ENCODE assay signal across 21 cellular contexts in genomic region chr18:9400197-9400596, GRCh38.
A peak's percentile ranks its signal among the peaks of the same experiment; 100 is the strongest.
DNase-seq lines count a peak whose midpoint lies in the region; ATAC-seq and TF ChIP-seq lines count a peak whose summit lies in the region.
"Had no signal": no experiment of that assay in that cellular context is flagged by ENCODE, and none has a peak within 500 bp of the region (broad histone marks: within the 10 kb centered on the region; RNA-seq: fewer than 3 reads in every experiment).

No MANE protein-coding gene starts in this region.

- in situ Hi-C loops in mammary epithelial cell (cut with MboI; ENCODE audit: low sequenced_read_pairs in 2 of 2), result no loop called here

- peaks cover 4% of the 10 kb centered on the region for H3K4me1 ChIP-seq in mammary epithelial cell (ENCODE audit: insufficient read depth, low read length)
- no peaks in the 10 kb centered on the region for H3K4me1 ChIP-seq in CD8-positive, alpha-beta T cell (ENCODE audit: insufficient read depth, low read length)
- H3K4me1 ChIP-seq in vagina, result no peaks in the 10 kb centered on the region
- H3K4me1 ChIP-seq: Peyer's patch had no signal

- H4K20me1 ChIP-seq in mammary epithelial cell (ENCODE audit: insufficient read depth, low read length), result no peaks in the 10 kb centered on the region

- CTCF ChIA-PET in mammary epithelial cell (lab: Charles Lee; ENCODE audit: low non-redundant PET), result no interaction called here
- CTCF ChIA-PET in CD8-positive, alpha-beta T cell (lab: Charles Lee), result no interaction called here

- no peak overlapping the region for H3K4me3 ChIP-seq in mammary epithelial cell (replicated peaks in 1 of 3; ENCODE audit: insufficient read depth in 1 of 3, low read depth in 2 of 3, low read length in 3 of 3)
- H3K4me3 ChIP-seq in epithelial cell of esophagus (ENCODE audit: low read length), result no peak overlapping the region
- H3K4me3 ChIP-seq in CD8-positive, alpha-beta T cell (ENCODE audit: low read depth, low read length), result no peak overlapping the region
- no peak overlapping the region for H3K4me3 ChIP-seq in vagina
- H3K4me3 ChIP-seq: Peyer's patch, SJSA1 had no signal

- no peaks in the 10 kb centered on the region for H3K9me3 Mint-ChIP-seq in activated naive CD8-positive, alpha-beta T cell treated with anti-CD3 and anti-CD28 coated beads, Interleukin-2, amount 50 U/mL, for 24 hours
- H3K9me3 Mint-ChIP-seq in CD8-positive, alpha-beta T cell, result peaks cover 4% of the 10 kb centered on the region

- no peak for TF ChIP-seq CTCF in mammary epithelial cell (conservative IDR thresholded peaks at IDR 0.05 in 1 of 2, IDR thresholded peaks at IDR 0.05 in 1 of 2; ENCODE audit: extremely low read depth in 1 of 2, insufficient read depth in 1 of 2, low read depth in 1 of 2, low read length in 2 of 2)
- no peak for TF ChIP-seq CTCF in epithelial cell of esophagus (IDR thresholded peaks at IDR 0.05; ENCODE audit: insufficient read depth, low read depth, low read length, missing control alignments)
- no peak for TF ChIP-seq CTCF in CD8-positive, alpha-beta T cell (IDR thresholded peaks at IDR 0.05)
- TF ChIP-seq CTCF in vagina (IDR thresholded peaks at IDR 0.05), result no peak

- H3K36me3 ChIP-seq in mammary epithelial cell (ENCODE audit: insufficient read depth, low read length) (peaks cover 2% of the 10 kb centered on the region), vagina (peaks cover 0 to 8% of the 10 kb centered on the region in 2 donors)
- no peaks in the 10 kb centered on the region for H3K36me3 ChIP-seq in CD8-positive, alpha-beta T cell (ENCODE audit: insufficient read depth, low read length)

- dilution Hi-C loops in mammary epithelial cell (cut with HindIII; ENCODE audit: low sequenced_read_pairs), result no loop called here

- WGBS in mammary epithelial cell (ENCODE audit: low coverage, missing lambda C conversion rate), result 12% methylated on average over 5 of the region's 5 CpGs

- H3K79me2 ChIP-seq in mammary epithelial cell (ENCODE audit: insufficient read depth, low read length), result no peaks in the 10 kb centered on the region

- TF ChIP-seq POLR2A in vagina (IDR thresholded peaks at IDR 0.05), result no peak

- no peak overlapping the region for H3K27ac Mint-ChIP-seq in activated naive CD8-positive, alpha-beta T cell treated with anti-CD3 and anti-CD28 coated beads, Interleukin-2, amount 50 U/mL, for 24 hours
- no peak overlapping the region for H3K27ac Mint-ChIP-seq in CD8-positive, alpha-beta T cell
- H3K27ac Mint-ChIP-seq: B cell, HFFc6 had no signal

- H3K36me3 Mint-ChIP-seq in activated naive CD8-positive, alpha-beta T cell treated with anti-CD3 and anti-CD28 coated beads, Interleukin-2, amount 50 U/mL, for 24 hours (ENCODE audit: low read depth), result peaks cover 14% of the 10 kb centered on the region
- peaks cover 18% of the 10 kb centered on the region for H3K36me3 Mint-ChIP-seq in CD8-positive, alpha-beta T cell

- no peak overlapping the region for H3K4me2 ChIP-seq in mammary epithelial cell (ENCODE audit: insufficient read depth, low read depth, low read length)
- H3K4me2 ChIP-seq: KMS-11 had no signal

- H3K9me3 ChIP-seq in mammary epithelial cell (replicated peaks; ENCODE audit: insufficient read depth, low read length), result no peaks in the 10 kb centered on the region
- no peaks in the 10 kb centered on the region for H3K9me3 ChIP-seq in CD8-positive, alpha-beta T cell (ENCODE audit: low read length)
- no peaks in the 10 kb centered on the region for H3K9me3 ChIP-seq in vagina
- H3K9me3 ChIP-seq: Peyer's patch, SJSA1 had no signal

- DNase-seq in NCI-H1694 treated with DMSO at 0.1 percent for 48 hours (lab: John Stamatoyannopoulos, UW) (peak; percentile 8), NCI-H1694 (lab: John Stamatoyannopoulos, UW) (no peak), mammary epithelial cell (no peak), epithelial cell of esophagus (ENCODE audit: low read depth) (peak; percentile 44), vagina (ENCODE audit: extremely low spot score in 2 of 2) (no peak)
- DNase-seq in NK-92 treated with Interleukin-12 subunit alpha and Interleukin-12 subunit beta, amount 100 ng/mL, for 24 hours (lab: John Stamatoyannopoulos, UW), result no peak
- DNase-seq in activated naive CD8-positive, alpha-beta T cell treated with anti-CD3 and anti-CD28 coated beads, Interleukin-2, amount 50 U/mL, for 24 hours, result no peak
- DNase-seq in CD8-positive, alpha-beta T cell, result no peak
- DNase-seq: COR-L47, GF-D8, HFFc6, NCI-H1048, NCI-H1436, NCI-H2029 treated with DMSO at 0.1 percent for 48 hours, NCI-H2171, NCI-H526, Peyer's patch had no signal

- H3K27me3 Mint-ChIP-seq in activated naive CD8-positive, alpha-beta T cell treated with anti-CD3 and anti-CD28 coated beads, Interleukin-2, amount 50 U/mL, for 24 hours, result no peaks in the 10 kb centered on the region
- H3K27me3 Mint-ChIP-seq in CD8-positive, alpha-beta T cell (ENCODE audit: low read depth), result no peaks in the 10 kb centered on the region
- H3K27me3 Mint-ChIP-seq: B cell had no signal

- intact Hi-C loops in mammary epithelial cell (cut with micrococcal nuclease) (no loop called here), vagina (cut with DNase I) (no loop called here)
- intact Hi-C loops in CD8-positive, alpha-beta T cell (cut with DNase I, micrococcal nuclease), result no loop called here

- no peak overlapping the region for H3K27ac ChIP-seq in mammary epithelial cell (ENCODE audit: insufficient read depth, low read depth, low read length)
- no peak overlapping the region for H3K27ac ChIP-seq in CD8-positive, alpha-beta T cell (ENCODE audit: low read depth, low read length)
- no peak overlapping the region for H3K27ac ChIP-seq in vagina
- H3K27ac ChIP-seq: 22Rv1, KMS-11, Peyer's patch, SJSA1 had no signal

- POLR2A ChIA-PET in CD8-positive, alpha-beta T cell (lab: Charles Lee), result interaction anchor here (0.6 kb wide), 1 partner anchor 1279 kb away, joined by 4 read pairs; no protein-coding TSS in a partner anchor

- H3K4me1 Mint-ChIP-seq in activated naive CD8-positive, alpha-beta T cell treated with anti-CD3 and anti-CD28 coated beads, Interleukin-2, amount 50 U/mL, for 24 hours, result peaks cover 7% of the 10 kb centered on the region
- H3K4me1 Mint-ChIP-seq in CD8-positive, alpha-beta T cell (ENCODE audit: low read depth), result peaks cover 8% of the 10 kb centered on the region

- no peaks in the 10 kb centered on the region for H3K27me3 ChIP-seq in mammary epithelial cell (ENCODE audit: insufficient read depth, low read length)
- no peaks in the 10 kb centered on the region for H3K27me3 ChIP-seq in CD8-positive, alpha-beta T cell (ENCODE audit: insufficient read depth, low read length)
- no peaks in the 10 kb centered on the region for H3K27me3 ChIP-seq in vagina
- H3K27me3 ChIP-seq: Peyer's patch, SJSA1 had no signal

- no peak overlapping the region for H3K4me3 Mint-ChIP-seq in activated naive CD8-positive, alpha-beta T cell treated with anti-CD3 and anti-CD28 coated beads, Interleukin-2, amount 50 U/mL, for 24 hours
- H3K4me3 Mint-ChIP-seq in CD8-positive, alpha-beta T cell, result no peak overlapping the region
- H3K4me3 Mint-ChIP-seq: B cell, HFFc6 had no signal

- no peak for ATAC-seq in activated naive CD8-positive, alpha-beta T cell treated with anti-CD3 and anti-CD28 coated beads, Interleukin-2, amount 50 U/mL, for 24 hours
- ATAC-seq in CD8-positive, alpha-beta T cell, result no peak

- BruUV-seq in mammary epithelial cell (replicated peaks; lab: Mats Ljungman, UMichigan), result TSS peak; percentile 44

- H2AFZ ChIP-seq in mammary epithelial cell (ENCODE audit: low read depth, low read length), result peak overlapping the region; percentile 23

- no peak overlapping the region for H3K9ac ChIP-seq in mammary epithelial cell (ENCODE audit: insufficient read depth, low read length)
- H3K9ac ChIP-seq: KMS-11 had no signal

Comparison
In these comparisons a context has a peak if more than half of its experiments do, and no peak if none do; other contexts are left out.
1. DNase-seq: peak in NCI-H1694 treated with DMSO at 0.1 percent for 48 hours (single experiment) and epithelial cell of esophagus (single experiment); none in NCI-H1694 (single experiment), mammary epithelial cell (single experiment), NK-92 treated with Interleukin-12 subunit alpha and Interleukin-12 subunit beta, amount 100 ng/mL, for 24 hours (single experiment), activated naive CD8-positive, alpha-beta T cell treated with anti-CD3 and anti-CD28 coated beads, Interleukin-2, amount 50 U/mL, for 24 hours (single experiment), CD8-positive, alpha-beta T cell (0 of 7) and vagina (0 of 2).